Comparison of ENCODE assay signal across 15 cellular contexts in genomic region chr13:85419611-85420010, GRCh38.
DNase-seq lines count a peak whose midpoint lies in the region; TF ChIP-seq lines count a peak whose summit lies in the region.
"Had no signal": no experiment of that assay in that cellular context is flagged by ENCODE, and none has a peak within 500 bp of the region (broad histone marks: within the 10 kb centered on the region; RNA-seq: fewer than 3 reads in every experiment).

No MANE protein-coding gene starts in this region.

- H3K4me1 ChIP-seq in Karpas-422 (ENCODE audit: low read length) (peaks cover 12% of the 10 kb centered on the region; the same call in 1 of the 2 replicates), GM23248 (ENCODE audit: insufficient read depth) (no peaks in the 10 kb centered on the region)
- H3K4me1 ChIP-seq: Caco-2, HAP-1 had no signal

- H3K79me2 ChIP-seq in Karpas-422 (ENCODE audit: low read length) (no peaks in the 10 kb centered on the region), GM23248 (ENCODE audit: insufficient read depth) (no peaks in the 10 kb centered on the region)

- H3F3A ChIP-seq in GM23248 (ENCODE audit: insufficient read depth), result no peaks in the 10 kb centered on the region

- H3K9ac ChIP-seq in Karpas-422 (ENCODE audit: low read length) (no peak overlapping the region), GM23248 (no peak overlapping the region)

- no peak overlapping the region for H3K4me2 ChIP-seq in Karpas-422 (ENCODE audit: low read depth, low read length, poor library complexity, severe bottlenecking)
- no peak overlapping the region for H3K4me2 ChIP-seq in GM23248 (ENCODE audit: unreplicated experiment)

- CTCF ChIA-PET in RWPE1 (lab: Yijun Ruan, JAX), result interaction anchor here (1.1 kb wide), 1 partner anchor 71 kb away, joined by 3 read pairs; no protein-coding TSS in a partner anchor

- in situ Hi-C loops in GM23248 (cut with MboI), result no loop called here

- no peaks in the 10 kb centered on the region for H3K36me3 ChIP-seq in Karpas-422 (ENCODE audit: insufficient read depth, low read length)
- no peaks in the 10 kb centered on the region for H3K36me3 ChIP-seq in GM23248 (ENCODE audit: low read depth)
- H3K36me3 ChIP-seq: HAP-1 had no signal

- H3K9me2 ChIP-seq in Karpas-422 (replicated peaks; ENCODE audit: insufficient read depth, low read length), result no peaks in the 10 kb centered on the region
- no peaks in the 10 kb centered on the region for H3K9me2 ChIP-seq in GM23248 (ENCODE audit: insufficient read depth)

- H3K27me3 ChIP-seq in Karpas-422 (ENCODE audit: low read length) (no peaks in the 10 kb centered on the region), GM23248 (replicated peaks; ENCODE audit: insufficient read depth) (no peaks in the 10 kb centered on the region)

- H3K4me3 ChIP-seq in Karpas-422 (ENCODE audit: low read length) (no peak overlapping the region), GM23248 (no peak overlapping the region)
- H3K4me3 ChIP-seq: HAP-1 had no signal

- H3K27ac ChIP-seq in Karpas-422 (ENCODE audit: low read length) (no peak overlapping the region), RWPE1 (no peak overlapping the region), epithelial cell of prostate (no peak overlapping the region), GM23248 (no peak overlapping the region)

- H3K9me3 ChIP-seq in Karpas-422 (ENCODE audit: low read length) (no peaks in the 10 kb centered on the region), GM23248 (ENCODE audit: low read depth) (no peaks in the 10 kb centered on the region)
- H3K9me3 ChIP-seq: Caco-2, HAP-1 had no signal

- POLR2A ChIA-PET in RWPE1 (lab: Yijun Ruan, JAX; ENCODE audit: low non-redundant PET), result no interaction called here

- H4K20me1 ChIP-seq in Karpas-422 (ENCODE audit: insufficient read depth, low read depth, low read length) (no peaks in the 10 kb centered on the region), GM23248 (ENCODE audit: insufficient read depth) (no peaks in the 10 kb centered on the region)

- H2AFZ ChIP-seq in Karpas-422 (ENCODE audit: low read length) (peak overlapping the region; percentile 48; the same call in 1 of the 2 replicates), GM23248 (no peak overlapping the region)

- 10 to 15% methylated on average over 1 of the region's 1 CpG for WGBS in GM23248 (ENCODE audit: low coverage in 1 of 2, low lambda C conversion rate in 2 of 2, missing lambda C conversion rate in 2 of 2), 2 experiments

- no peak for TF ChIP-seq CTCF in RWPE1 (conservative IDR thresholded peaks at IDR 0.05; ENCODE audit: low read depth)

- DNase-seq in Karpas-422, result no peak
- peak; percentile 7 for DNase-seq in RWPE1 (ENCODE audit: low spot score)
- peak; percentile 12 for DNase-seq in epithelial cell of prostate (ENCODE audit: low read depth, low spot score)
- no peak for DNase-seq in activated CD8-positive, alpha-beta memory T cell treated with anti-CD3 and anti-CD28 coated beads, Interleukin-2, amount 50 U/mL, for 48 hours
- no peak for DNase-seq in GM23248
- DNase-seq in glomerular visceral epithelial cell (ENCODE audit: extremely low spot score), result no peak
- DNase-seq: C1 segment of cervical spinal cord; Caco-2; CD4-positive, CD25-positive, alpha-beta regulatory T cell; CD8-positive, alpha-beta T cell; DMS153; DND-41; GOT3; HFFc6 had no signal

Comparison
In these comparisons a context has a peak if more than half of its experiments do, and no peak if none do; other contexts are left out.
1. DNase-seq: peak in RWPE1 (single experiment) and epithelial cell of prostate (single experiment); none in Karpas-422 (single experiment), activated CD8-positive, alpha-beta memory T cell treated with anti-CD3 and anti-CD28 coated beads, Interleukin-2, amount 50 U/mL, for 48 hours (single experiment), GM23248 (single experiment) and glomerular visceral epithelial cell (single experiment).